In genomic region chr6:33082702-33083101, GRCh38 we compare ENCODE assay signal across 9 cellular contexts. TPM values are rescaled to one million over a fixed set of nuclear protein-coding genes. Genes with fewer than 3 reads are reported as not detected.
A peak's percentile ranks its signal among the peaks of the same experiment; 100 is the strongest.
DNase-seq lines count a peak whose midpoint lies in the region; ATAC-seq, FAIRE-seq and TF ChIP-seq lines count a peak whose summit lies in the region.
"Had no signal": no experiment of that assay in that cellular context is flagged by ENCODE, and none has a peak within 500 bp of the region (broad histone marks: within the 10 kb centered on the region; RNA-seq: fewer than 3 reads in every experiment).

No MANE protein-coding gene starts in this region.

- peak; percentile 13 to 48 for TF ChIP-seq CTCF in endothelial cell of umbilical vein (IDR thresholded peaks at IDR 0.05; ENCODE audit: extremely low read depth in 1 of 2, insufficient read depth in 1 of 2, low read depth in 1 of 2, low read length in 2 of 2)
- TF ChIP-seq CTCF in pancreas (IDR thresholded peaks at IDR 0.05) = peak in 2 of 4 donors; percentile 21 to 47

- H3K4me3 ChIP-seq in endothelial cell of umbilical vein (replicated peaks in 1 of 3; ENCODE audit: insufficient read depth in 1 of 3, low read depth in 1 of 3, low read length in 3 of 3) = no peak overlapping the region
- H3K4me3 ChIP-seq in pancreas = no peak overlapping the region

- no peaks in the 10 kb centered on the region for H3K79me2 ChIP-seq in endothelial cell of umbilical vein (ENCODE audit: control insufficient read depth, insufficient read depth, low read length)

- H3K9ac ChIP-seq in endothelial cell of umbilical vein (replicated peaks; ENCODE audit: extremely low read depth, insufficient read depth, low read length) = no peak overlapping the region

- no peak overlapping the region for H2AFZ ChIP-seq in endothelial cell of umbilical vein (ENCODE audit: low read depth, low read length)

- H3K9me3 Mint-ChIP-seq in activated naive CD4-positive, alpha-beta T cell treated with anti-CD3 and anti-CD28 coated beads, Interleukin-2, amount 50 U/mL, for 72 hours = no peaks in the 10 kb centered on the region
- H3K9me3 Mint-ChIP-seq: activated T-cell treated with anti-CD3 and anti-CD28 coated beads, Interleukin-2, amount 50 U/mL, for 72 hours had no signal

- H3K36me3 ChIP-seq in endothelial cell of umbilical vein (ENCODE audit: control insufficient read depth in 2 of 2, extremely low read depth in 1 of 2, insufficient read depth in 2 of 2, low read length in 2 of 2) (no peaks in the 10 kb centered on the region), pancreas (peaks cover 0 to 3% (median 0%) of the 10 kb centered on the region in 3 donors)

- no TSS peak for BruUV-seq in endothelial cell of umbilical vein (replicated peaks; lab: Mats Ljungman, UMichigan)

- peak overlapping the region in 1 of 2 donors; percentile 31 for H3K27ac Mint-ChIP-seq in activated naive CD4-positive, alpha-beta T cell treated with anti-CD3 and anti-CD28 coated beads, Interleukin-2, amount 50 U/mL, for 72 hours
- H3K27ac Mint-ChIP-seq: activated T-cell treated with anti-CD3 and anti-CD28 coated beads, Interleukin-2, amount 50 U/mL, for 72 hours had no signal

- FAIRE-seq in endothelial cell of umbilical vein (lab: Jason Lieb, UNC) = peak; percentile 67
- no peak for FAIRE-seq in pancreas (lab: Jason Lieb, UNC)

- H3K27me3 ChIP-seq in endothelial cell of umbilical vein (ENCODE audit: control insufficient read depth in 2 of 2, insufficient read depth in 2 of 2, low read length in 2 of 2) (no peaks in the 10 kb centered on the region), pancreas (no peaks in the 10 kb centered on the region)

- peak; percentile 70 to 74 for ATAC-seq in activated naive CD4-positive, alpha-beta T cell treated with anti-CD3 and anti-CD28 coated beads, Interleukin-2, amount 50 U/mL, for 72 hours
- peak; percentile 39 to 73 (median 67) for ATAC-seq in pancreas
- no peak for ATAC-seq in HG03342 (IDR thresholded peaks at IDR 0.05; ENCODE audit: unreplicated experiment)
- no peak for ATAC-seq in HG02763 (IDR thresholded peaks at IDR 0.05; ENCODE audit: unreplicated experiment)

- H3K4me2 ChIP-seq in endothelial cell of umbilical vein (ENCODE audit: insufficient read depth, low read length) = no peak overlapping the region

- 17 to 27% methylated on average over 2 of the region's 2 CpGs for WGBS in pancreas, 2 donors

- DNase-seq in activated naive CD4-positive, alpha-beta T cell treated with anti-CD3 and anti-CD28 coated beads, Interleukin-2, amount 50 U/mL, for 72 hours (ENCODE audit: low spot score in 2 of 2) = no peak
- DNase-seq in activated naive CD4-positive, alpha-beta T cell treated with anti-CD3 and anti-CD28 coated beads, Interleukin-2, amount 50 U/mL, for 16 hours = no peak
- peak; percentile 77 for DNase-seq in OCI-M1 (lab: John Stamatoyannopoulos, UW)
- no peak for DNase-seq in endothelial cell of umbilical vein (ENCODE audit: low read depth, low spot score)
- DNase-seq in pancreas = no peak
- no peak for DNase-seq in A172 (ENCODE audit: low spot score)

- H3K36me3 Mint-ChIP-seq in activated naive CD4-positive, alpha-beta T cell treated with anti-CD3 and anti-CD28 coated beads, Interleukin-2, amount 50 U/mL, for 72 hours = no peaks in the 10 kb centered on the region

- no peak for TF ChIP-seq POLR2A in endothelial cell of umbilical vein (IDR thresholded peaks at IDR 0.05; ENCODE audit: low read depth, low read length)

- CTCF ChIA-PET in endothelial cell of umbilical vein (lab: Charles Lee) = interaction anchor here (1.0 to 5.3 kb wide), 4 partner anchors 10 to 67 kb away, joined by 3 to 88 read pairs (median 3); partner anchors contain the start of gene HLA-DPA1

- H3K4me1 ChIP-seq in endothelial cell of umbilical vein (ENCODE audit: control insufficient read depth, extremely low read depth, insufficient read depth, low read length) (peaks cover 4% of the 10 kb centered on the region), pancreas (peaks cover 0 to 6% (median 0%) of the 10 kb centered on the region in 3 donors)

- intact Hi-C loops in endothelial cell of umbilical vein (cut with micrococcal nuclease) (no loop called here), pancreas (cut with DNase I) (no loop called here)

- dilution Hi-C loops in endothelial cell of umbilical vein (cut with MboI; ENCODE audit: extremely low pct_ligation_motif_present, low sequenced_read_pairs) = no loop called here

- POLR2A ChIA-PET in endothelial cell of umbilical vein (lab: Charles Lee) = no interaction called here

- H3K27ac ChIP-seq in endothelial cell of umbilical vein (ENCODE audit: insufficient read depth, low read depth, low read length) (no peak overlapping the region), pancreas (no peak overlapping the region)

- H3K9me3 ChIP-seq in endothelial cell of umbilical vein (replicated peaks; ENCODE audit: control insufficient read depth, insufficient read depth, low read length) (no peaks in the 10 kb centered on the region), pancreas (no peaks in the 10 kb centered on the region)

- no peaks in the 10 kb centered on the region for H4K20me1 ChIP-seq in endothelial cell of umbilical vein (replicated peaks; ENCODE audit: control insufficient read depth, extremely low read depth, insufficient read depth, low read length)

- no peaks in the 10 kb centered on the region for H3K9me1 ChIP-seq in endothelial cell of umbilical vein (replicated peaks; ENCODE audit: control insufficient read depth, extremely low read depth, insufficient read depth, low read length)

TF ChIP-seq in endothelial cell of umbilical vein, 7 proteins besides CTCF, POLR2A, EP300 and RAD21:
- TF ChIP-seq FOS (IDR thresholded peaks at IDR 0.05; ENCODE audit: borderline replicate concordance, insufficient read depth, low read length) = no peak
- no peak for TF ChIP-seq MAX (IDR thresholded peaks at IDR 0.05; ENCODE audit: insufficient read depth, insufficient read length)
- TF ChIP-seq EZH2 (IDR thresholded peaks at IDR 0.05; ENCODE audit: borderline replicate concordance, low read depth, low read length, severe bottlenecking) = no peak
- no peak for TF ChIP-seq GATA2 (IDR thresholded peaks at IDR 0.05; ENCODE audit: insufficient read depth, insufficient read length, low read depth, low read length)
- no peak for TF ChIP-seq POLR2AphosphoS5 (IDR thresholded peaks at IDR 0.05; ENCODE audit: insufficient read depth, low read depth, low read length)
- TF ChIP-seq JUN (IDR thresholded peaks at IDR 0.05; ENCODE audit: borderline replicate concordance, insufficient read depth, insufficient read length, low read depth) = no peak

RNA-seq across cellular contexts. Expression of gene HLA-DPB1, which starts 6.9 kb away (rescaled TPM):
- total RNA-seq in activated naive CD4-positive, alpha-beta T cell treated with anti-CD3 and anti-CD28 coated beads, Interleukin-2, amount 50 U/mL, for 72 hours = 10 to 100 TPM; 10.6 to 39.0 TPM
- 2.3 and 19.1 TPM in 2 replicates for total RNA-seq in endothelial cell of umbilical vein
- 26.1 and 38.0 TPM in 2 replicates for polyA plus RNA-seq in endothelial cell of umbilical vein
- polyA plus RNA-seq in endothelial cell of umbilical vein (2011; cell fraction: cytosol; rRNA removed) = 42.6 and 45.6 TPM in 2 replicates
- 16.7 and 18.2 TPM in 2 replicates for polyA plus RNA-seq in endothelial cell of umbilical vein (2011; cell fraction: nucleus; rRNA removed)
- 9.2 and 9.8 TPM in 2 replicates for polyA plus RNA-seq in endothelial cell of umbilical vein (2012)
- 18.1 and 19.0 TPM in 2 replicates for polyA minus RNA-seq in endothelial cell of umbilical vein
- not detected for polyA minus RNA-seq in endothelial cell of umbilical vein (2011; cell fraction: cytosol; rRNA and poly(A)+ RNA removed)
- 4.7 and 6.9 TPM in 2 replicates for polyA minus RNA-seq in endothelial cell of umbilical vein (2011; cell fraction: nucleus; rRNA and poly(A)+ RNA removed)
- total RNA-seq in pancreas = 100 to 1,000 TPM in 1 of 6 donors, 10 to 100 TPM in 5; 11.8 to 156 (median 23.3) TPM
- 10 to 100 TPM; 16.7 to 20.8 TPM for polyA plus RNA-seq in pancreas
- total RNA-seq in A172 (2014; rRNA removed; shearing (Covaris generic)) = 0.10 TPM in 1 of 2 replicates, not detected in the other

RNA-seq across cellular contexts. Expression of gene HLA-DPA1, which starts 9.3 kb away (rescaled TPM):
- 10 to 100 TPM; 24.4 to 45.8 TPM for total RNA-seq in activated naive CD4-positive, alpha-beta T cell treated with anti-CD3 and anti-CD28 coated beads, Interleukin-2, amount 50 U/mL, for 72 hours
- total RNA-seq in endothelial cell of umbilical vein (11.4 TPM in 1 of 2 replicates, not detected in the other), pancreas (100 to 1,000 TPM in 1 of 6 donors, 10 to 100 TPM in 2, 1 to 10 TPM in 3; 8.7 to 162 (median 13.5) TPM)
- polyA plus RNA-seq in endothelial cell of umbilical vein (18.9 and 23.2 TPM in 2 replicates), pancreas (1 to 10 TPM; 5.5 to 9.1 TPM)
- polyA plus RNA-seq in endothelial cell of umbilical vein (2011; cell fraction: cytosol; rRNA removed) = 11.8 and 15.9 TPM in 2 replicates
- 5.7 and 7.1 TPM in 2 replicates for polyA plus RNA-seq in endothelial cell of umbilical vein (2011; cell fraction: nucleus; rRNA removed)
- 4.5 and 5.6 TPM in 2 replicates for polyA plus RNA-seq in endothelial cell of umbilical vein (2012)
- polyA minus RNA-seq in endothelial cell of umbilical vein = 9.4 and 17.6 TPM in 2 replicates
- not detected for polyA minus RNA-seq in endothelial cell of umbilical vein (2011; cell fraction: cytosol; rRNA and poly(A)+ RNA removed)
- 1.5 and 4.9 TPM in 2 replicates for polyA minus RNA-seq in endothelial cell of umbilical vein (2011; cell fraction: nucleus; rRNA and poly(A)+ RNA removed)
- total RNA-seq in A172 (2014; rRNA removed; shearing (Covaris generic)) = 0.31 and 0.34 TPM in 2 replicates

Comparison
In these comparisons a context has a peak if more than half of its experiments do, and no peak if none do; other contexts are left out.
1. ATAC-seq: peak in activated naive CD4-positive, alpha-beta T cell treated with anti-CD3 and anti-CD28 coated beads, Interleukin-2, amount 50 U/mL, for 72 hours (2 of 2) and pancreas (4 of 4); none in HG03342 (single experiment) and HG02763 (single experiment).